ENCODE assay signal across 15 cellular contexts in genomic region chr7:70668606-70669358, GRCh38.
A peak's percentile ranks its signal among the peaks of the same experiment; 100 is the strongest.
DNase-seq lines count a peak whose midpoint lies in the region; ATAC-seq, FAIRE-seq and TF ChIP-seq lines count a peak whose summit lies in the region.
"Had no signal": no experiment of that assay in that cellular context is flagged by ENCODE, and none has a peak within 500 bp of the region (broad histone marks: within the 10 kb centered on the region; RNA-seq: fewer than 3 reads in every experiment).

No MANE protein-coding gene starts in this region.

- peaks cover 16% of the 10 kb centered on the region for H3K4me1 ChIP-seq in keratinocyte (ENCODE audit: control insufficient read depth, extremely low read depth, insufficient read depth, low read length)
- H3K4me1 ChIP-seq in thymus (ENCODE audit: control insufficient read depth, insufficient read depth, low read length), result no peaks in the 10 kb centered on the region

- H3K9me3 Mint-ChIP-seq in activated CD8-positive, alpha-beta T cell treated with anti-CD3 and anti-CD28 coated beads, Interleukin-2, amount 10 ng/mL, durations not matched to agents 7 days and 5 days (ENCODE audit: insufficient read depth), result no peaks in the 10 kb centered on the region
- H3K9me3 Mint-ChIP-seq in chondrocyte (ENCODE audit: low read depth), result no peaks in the 10 kb centered on the region
- H3K9me3 Mint-ChIP-seq: dendritic cell treated with granulocyte-macrophage colony-stimulating factor and Interleukin-4, amounts not matched to agents 40 ng/mL and 50 ng/mL, for 4 days had no signal

- peaks cover 17% of the 10 kb centered on the region for H3K4me1 Mint-ChIP-seq in activated CD8-positive, alpha-beta T cell treated with anti-CD3 and anti-CD28 coated beads, Interleukin-2, amount 10 ng/mL, durations not matched to agents 7 days and 5 days (ENCODE audit: low read depth)
- peaks cover 6% of the 10 kb centered on the region for H3K4me1 Mint-ChIP-seq in chondrocyte (ENCODE audit: low read depth)
- H3K4me1 Mint-ChIP-seq: activated CD4-positive, alpha-beta T cell treated with anti-CD3 and anti-CD28 coated beads, Interleukin-2, amount 10 ng/mL, durations not matched to agents 24 days and 14 days had no signal

- peak; percentile 45 for ATAC-seq in GM18909 (IDR thresholded peaks at IDR 0.05; ENCODE audit: poor library complexity, unreplicated experiment)
- no peak for ATAC-seq in activated CD8-positive, alpha-beta T cell treated with anti-CD3 and anti-CD28 coated beads, Interleukin-2, amount 10 ng/mL, durations not matched to agents 7 days and 5 days

- H3K27me3 ChIP-seq in keratinocyte (ENCODE audit: control insufficient read depth, extremely low read depth, insufficient read depth, low read length), result no peaks in the 10 kb centered on the region
- no peaks in the 10 kb centered on the region for H3K27me3 ChIP-seq in thymus (ENCODE audit: control insufficient read depth, insufficient read depth)

- TF ChIP-seq CTCF in keratinocyte (optimal IDR thresholded peaks at IDR 0.05 in 1 of 3, IDR thresholded peaks at IDR 0.05 in 1 of 3, conservative IDR thresholded peaks at IDR 0.05 in 1 of 3; ENCODE audit: extremely low read depth in 1 of 3, insufficient read depth in 2 of 3, low read length in 3 of 3) (peak in 1 of 3 experiments; percentile 8), chondrocyte (IDR thresholded peaks at IDR 0.05) (no peak)

- CTCF ChIA-PET in activated CD8-positive, alpha-beta T cell treated with anti-CD3 and anti-CD28 coated beads, Interleukin-2, amount 10 ng/mL, durations not matched to agents 7 days and 5 days (lab: Charles Lee), result no interaction called here

- peak overlapping the region; percentile 61 for H3K4me2 ChIP-seq in keratinocyte (ENCODE audit: control insufficient read depth, extremely low read depth, insufficient read depth, low read depth, low read length)

- dilution Hi-C loops in keratinocyte (cut with MboI; ENCODE audit: extremely low pct_ligation_motif_present, low sequenced_read_pairs), result no loop called here

- peak overlapping the region; percentile 64 for H2AFZ ChIP-seq in keratinocyte (ENCODE audit: control insufficient read depth, low read length)

- H3K79me2 ChIP-seq in keratinocyte (ENCODE audit: control insufficient read depth, insufficient read depth, low read length), result no peaks in the 10 kb centered on the region

- H3K27ac Mint-ChIP-seq in activated CD8-positive, alpha-beta T cell treated with anti-CD3 and anti-CD28 coated beads, Interleukin-2, amount 10 ng/mL, durations not matched to agents 7 days and 5 days, result no peak overlapping the region
- H3K27ac Mint-ChIP-seq in chondrocyte (ENCODE audit: unreplicated experiment), result no peak overlapping the region
- H3K27ac Mint-ChIP-seq: activated CD4-positive, alpha-beta T cell treated with anti-CD3 and anti-CD28 coated beads, Interleukin-2, amount 10 ng/mL, durations not matched to agents 24 days and 14 days; dendritic cell treated with granulocyte-macrophage colony-stimulating factor and Interleukin-4, amounts not matched to agents 40 ng/mL and 50 ng/mL, for 4 days had no signal

- H3K36me3 Mint-ChIP-seq in activated CD8-positive, alpha-beta T cell treated with anti-CD3 and anti-CD28 coated beads, Interleukin-2, amount 10 ng/mL, durations not matched to agents 7 days and 5 days (ENCODE audit: low read depth), result no peaks in the 10 kb centered on the region
- H3K36me3 Mint-ChIP-seq in chondrocyte (ENCODE audit: low read depth), result no peaks in the 10 kb centered on the region

- 94% methylated on average over 16 of the region's 16 CpGs for WGBS in thymus

- H3K9ac ChIP-seq in keratinocyte (ENCODE audit: control insufficient read depth, extremely low read depth, insufficient read depth, low read length), result peak overlapping the region; percentile 29

- H3K9me1 ChIP-seq in keratinocyte (ENCODE audit: control insufficient read depth, extremely low read depth, insufficient read depth, low read length), result peaks cover 3% of the 10 kb centered on the region

- H3K9me3 ChIP-seq in keratinocyte (ENCODE audit: control insufficient read depth, low read depth, low read length) (no peaks in the 10 kb centered on the region), thymus (ENCODE audit: control insufficient read depth) (no peaks in the 10 kb centered on the region)

- peak; percentile 67 for FAIRE-seq in keratinocyte (lab: Jason Lieb, UNC)
- FAIRE-seq: G401.6 had no signal

- DNase-seq in astrocyte of the hippocampus (ENCODE audit: low read depth, low spot score), result peak; percentile 25
- peak; percentile 33 for DNase-seq in keratinocyte (ENCODE audit: low read depth, low spot score)
- DNase-seq in NCI-H526 treated with DMSO at 0.1 percent for 48 hours (lab: John Stamatoyannopoulos, UW), result no peak
- no peak for DNase-seq in activated CD8-positive, alpha-beta T cell treated with anti-CD3 and anti-CD28 coated beads, Interleukin-2, amount 10 ng/mL, durations not matched to agents 7 days and 5 days
- no peak for DNase-seq in chondrocyte (ENCODE audit: low spot score)
- DNase-seq: activated CD4-positive, alpha-beta T cell treated with anti-CD3 and anti-CD28 coated beads, Interleukin-2, amount 10 ng/mL, durations not matched to agents 24 days and 14 days; activated T-cell treated with anti-CD3 and anti-CD28 coated beads, Interleukin-2, amount 50 U/mL, for 48 hours; C1 segment of cervical spinal cord; NCI-H2029; NCI-H82; T-helper 9 cell had no signal

- no peak overlapping the region for H3K4me3 Mint-ChIP-seq in activated CD8-positive, alpha-beta T cell treated with anti-CD3 and anti-CD28 coated beads, Interleukin-2, amount 10 ng/mL, durations not matched to agents 7 days and 5 days
- no peak overlapping the region for H3K4me3 Mint-ChIP-seq in chondrocyte (ENCODE audit: unreplicated experiment)
- H3K4me3 Mint-ChIP-seq: activated CD4-positive, alpha-beta T cell treated with anti-CD3 and anti-CD28 coated beads, Interleukin-2, amount 10 ng/mL, durations not matched to agents 24 days and 14 days; dendritic cell treated with granulocyte-macrophage colony-stimulating factor and Interleukin-4, amounts not matched to agents 40 ng/mL and 50 ng/mL, for 4 days had no signal

- no peaks in the 10 kb centered on the region for H4K20me1 ChIP-seq in keratinocyte (ENCODE audit: control insufficient read depth, extremely low read depth, insufficient read depth, low read length)

- no peaks in the 10 kb centered on the region for H3K36me3 ChIP-seq in keratinocyte (ENCODE audit: control insufficient read depth in 2 of 2, extremely low read depth in 1 of 2, insufficient read depth in 2 of 2, low read length in 2 of 2)
- no peaks in the 10 kb centered on the region for H3K36me3 ChIP-seq in thymus (ENCODE audit: control insufficient read depth, insufficient read depth)

- no peak overlapping the region for H3K4me3 ChIP-seq in keratinocyte (ENCODE audit: control insufficient read depth in 2 of 3, extremely low read depth in 1 of 3, insufficient read depth in 2 of 3, low read depth in 1 of 3, low read length in 3 of 3)
- no peak overlapping the region for H3K4me3 ChIP-seq in thymus (ENCODE audit: low read length)

- H3K27ac ChIP-seq in keratinocyte (ENCODE audit: control insufficient read depth, insufficient read depth, low read length) (peak overlapping the region; percentile 16), thymus (ENCODE audit: low read depth) (peak overlapping the region; percentile 42)

- POLR2A ChIA-PET in activated CD8-positive, alpha-beta T cell treated with anti-CD3 and anti-CD28 coated beads, Interleukin-2, amount 10 ng/mL, durations not matched to agents 7 days and 5 days (lab: Charles Lee), result no interaction called here

- H3K27me3 Mint-ChIP-seq in activated CD8-positive, alpha-beta T cell treated with anti-CD3 and anti-CD28 coated beads, Interleukin-2, amount 10 ng/mL, durations not matched to agents 7 days and 5 days (ENCODE audit: low read depth), result peaks cover 5% of the 10 kb centered on the region
- H3K27me3 Mint-ChIP-seq in chondrocyte (ENCODE audit: low read depth), result no peaks in the 10 kb centered on the region
- H3K27me3 Mint-ChIP-seq: dendritic cell treated with granulocyte-macrophage colony-stimulating factor and Interleukin-4, amounts not matched to agents 40 ng/mL and 50 ng/mL, for 4 days had no signal

Comparison
In these comparisons a context has a peak if more than half of its experiments do, and no peak if none do; other contexts are left out.
1. DNase-seq: peak in astrocyte of the hippocampus (single experiment) and keratinocyte (single experiment); none in NCI-H526 treated with DMSO at 0.1 percent for 48 hours (single experiment), activated CD8-positive, alpha-beta T cell treated with anti-CD3 and anti-CD28 coated beads, Interleukin-2, amount 10 ng/mL, durations not matched to agents 7 days and 5 days (single experiment) and chondrocyte (single experiment).